In the genomic region with DNA sequence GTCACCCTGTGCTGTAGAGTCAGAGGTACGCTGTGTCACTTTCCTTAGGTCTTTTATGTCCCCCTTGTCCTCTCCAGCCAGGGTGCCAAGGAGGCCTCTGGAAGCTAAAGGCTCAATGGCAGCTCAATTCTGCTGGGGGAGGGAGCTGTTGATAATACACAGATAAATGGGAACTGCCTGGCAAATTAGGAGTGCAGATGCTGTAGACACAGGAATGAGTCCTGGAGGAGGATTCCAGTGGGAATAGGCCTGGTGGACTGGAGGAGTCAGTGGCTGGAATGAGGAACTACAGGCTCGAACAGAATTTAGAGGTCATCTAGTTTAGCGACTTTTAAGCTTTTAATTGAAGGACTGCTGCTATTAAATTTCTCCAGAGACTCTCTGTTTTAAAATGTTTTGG, we compare ENCODE assay signal across 2 cellular contexts.
TF ChIP-seq lines count a peak whose summit lies in the region.

No MANE protein-coding gene starts in this region.

TF ChIP-seq in A549, 52 proteins besides CTCF, POLR2A, EP300 and RAD21 (continued from another document):
- TF ChIP-seq, protein P1, sequence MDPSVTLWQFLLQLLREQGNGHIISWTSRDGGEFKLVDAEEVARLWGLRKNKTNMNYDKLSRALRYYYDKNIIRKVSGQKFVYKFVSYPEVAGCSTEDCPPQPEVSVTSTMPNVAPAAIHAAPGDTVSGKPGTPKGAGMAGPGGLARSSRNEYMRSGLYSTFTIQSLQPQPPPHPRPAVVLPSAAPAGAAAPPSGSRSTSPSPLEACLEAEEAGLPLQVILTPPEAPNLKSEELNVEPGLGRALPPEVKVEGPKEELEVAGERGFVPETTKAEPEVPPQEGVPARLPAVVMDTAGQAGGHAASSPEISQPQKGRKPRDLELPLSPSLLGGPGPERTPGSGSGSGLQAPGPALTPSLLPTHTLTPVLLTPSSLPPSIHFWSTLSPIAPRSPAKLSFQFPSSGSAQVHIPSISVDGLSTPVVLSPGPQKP (IDR thresholded peaks at IDR 0.05; ENCODE audit: low read depth, low read length): no peak
- TF ChIP-seq HEYL (CRISPR knock-in tag; IDR thresholded peaks at IDR 0.05) (no peak), ZSCAN20 (CRISPR knock-in tag; IDR thresholded peaks at IDR 0.05) (no peak), SMC3 (IDR thresholded peaks at IDR 0.05) (no peak), HOXA7 (CRISPR knock-in tag; IDR thresholded peaks at IDR 0.05) (no peak)

TF ChIP-seq in SK-N-SH treated with all-trans-retinoic acid at 6 μM for 48 hours, 23 proteins besides CTCF, POLR2A, EP300 and RAD21 (continued from another document):
- TF ChIP-seq, protein P2, sequence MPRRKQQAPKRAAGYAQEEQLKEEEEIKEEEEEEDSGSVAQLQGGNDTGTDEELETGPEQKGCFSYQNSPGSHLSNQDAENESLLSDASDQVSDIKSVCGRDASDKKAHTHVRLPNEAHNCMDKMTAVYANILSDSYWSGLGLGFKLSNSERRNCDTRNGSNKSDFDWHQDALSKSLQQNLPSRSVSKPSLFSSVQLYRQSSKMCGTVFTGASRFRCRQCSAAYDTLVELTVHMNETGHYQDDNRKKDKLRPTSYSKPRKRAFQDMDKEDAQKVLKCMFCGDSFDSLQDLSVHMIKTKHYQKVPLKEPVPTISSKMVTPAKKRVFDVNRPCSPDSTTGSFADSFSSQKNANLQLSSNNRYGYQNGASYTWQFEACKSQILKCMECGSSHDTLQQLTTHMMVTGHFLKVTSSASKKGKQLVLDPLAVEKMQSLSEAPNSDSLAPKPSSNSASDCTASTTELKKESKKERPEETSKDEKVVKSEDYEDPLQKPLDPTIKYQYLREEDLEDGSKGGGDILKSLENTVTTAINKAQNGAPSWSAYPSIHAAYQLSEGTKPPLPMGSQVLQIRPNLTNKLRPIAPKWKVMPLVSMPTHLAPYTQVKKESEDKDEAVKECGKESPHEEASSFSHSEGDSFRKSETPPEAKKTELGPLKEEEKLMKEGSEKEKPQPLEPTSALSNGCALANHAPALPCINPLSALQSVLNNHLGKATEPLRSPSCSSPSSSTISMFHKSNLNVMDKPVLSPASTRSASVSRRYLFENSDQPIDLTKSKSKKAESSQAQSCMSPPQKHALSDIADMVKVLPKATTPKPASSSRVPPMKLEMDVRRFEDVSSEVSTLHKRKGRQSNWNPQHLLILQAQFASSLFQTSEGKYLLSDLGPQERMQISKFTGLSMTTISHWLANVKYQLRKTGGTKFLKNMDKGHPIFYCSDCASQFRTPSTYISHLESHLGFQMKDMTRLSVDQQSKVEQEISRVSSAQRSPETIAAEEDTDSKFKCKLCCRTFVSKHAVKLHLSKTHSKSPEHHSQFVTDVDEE (CRISPR knock-in tag; IDR thresholded peaks at IDR 0.05): peak; percentile 52; the same call in 1 of the 2 replicates
